12 cellular contexts compared by ENCODE assay signal in the genomic region with DNA sequence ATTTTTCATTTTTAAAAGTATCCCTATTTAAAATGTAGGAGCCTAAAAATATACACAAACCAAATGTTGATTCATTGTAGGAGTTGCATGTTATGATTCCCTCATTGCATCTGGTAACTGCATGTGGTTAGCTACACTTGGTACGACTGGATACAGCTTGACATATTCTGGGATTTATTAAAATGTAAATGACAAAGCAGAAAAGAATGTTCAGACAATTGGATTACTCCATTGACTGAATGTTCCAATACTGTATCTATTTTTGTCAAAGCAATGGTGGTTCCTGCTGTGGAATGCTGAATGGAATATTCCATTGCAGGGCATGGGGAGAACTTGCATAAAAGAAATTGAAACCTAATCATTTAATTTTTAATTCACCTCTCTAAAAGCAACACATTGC. TPM values are rescaled to one million over a fixed set of nuclear protein-coding genes. Genes with fewer than 3 reads are reported as not detected.
DNase-seq lines count a peak whose midpoint lies in the region; ATAC-seq and TF ChIP-seq lines count a peak whose summit lies in the region.
"Had no signal": no experiment of that assay in that cellular context is flagged by ENCODE, and none has a peak within 500 bp of the region (broad histone marks: within the 10 kb centered on the region; RNA-seq: fewer than 3 reads in every experiment).

No MANE protein-coding gene starts in this region.

- no peaks in the 10 kb centered on the region for H3K9me3 Mint-ChIP-seq in activated T-cell treated with anti-CD3 and anti-CD28 coated beads, Interleukin-2, amount 50 U/mL, for 72 hours

- no peak overlapping the region for H3K4me3 Mint-ChIP-seq in activated T-cell treated with anti-CD3 and anti-CD28 coated beads, Interleukin-2, amount 50 U/mL, for 72 hours

- no peaks in the 10 kb centered on the region for H3K9me3 ChIP-seq in gastroesophageal sphincter
- H3K9me3 ChIP-seq in sigmoid colon = no peaks in the 10 kb centered on the region

- H3K36me3 ChIP-seq in gastroesophageal sphincter (peaks cover 0 to 18% of the 10 kb centered on the region in 2 donors), sigmoid colon (peaks cover 0 to 7% (median 0%) of the 10 kb centered on the region in 4 donors)

- in situ Hi-C loops in astrocyte of the spinal cord (cut with HindIII; ENCODE audit: low sequenced_read_pairs) = no loop called here

- H3K4me1 Mint-ChIP-seq in activated T-cell treated with anti-CD3 and anti-CD28 coated beads, Interleukin-2, amount 50 U/mL, for 72 hours (ENCODE audit: low read depth) = no peaks in the 10 kb centered on the region

- H3K36me3 Mint-ChIP-seq in activated T-cell treated with anti-CD3 and anti-CD28 coated beads, Interleukin-2, amount 50 U/mL, for 72 hours (ENCODE audit: insufficient read depth in 2 of 2) = no peaks in the 10 kb centered on the region

- H3K27ac ChIP-seq in gastroesophageal sphincter (peak overlapping the region in 3 of 4 donors; percentile 11 to 64 (median 63)), sigmoid colon (peak overlapping the region in 3 of 4 donors; percentile 42 to 63 (median 52))

- TF ChIP-seq POLR2A in gastroesophageal sphincter (IDR thresholded peaks at IDR 0.05) (no peak), sigmoid colon (IDR thresholded peaks at IDR 0.05) (no peak)

- no peak overlapping the region for H3K27ac Mint-ChIP-seq in activated T-cell treated with anti-CD3 and anti-CD28 coated beads, Interleukin-2, amount 50 U/mL, for 72 hours

- H3K4me3 ChIP-seq in astrocyte of the spinal cord (ENCODE audit: low read depth, low read length) (no peak overlapping the region), gastroesophageal sphincter (no peak overlapping the region), sigmoid colon (no peak overlapping the region)

- no peaks in the 10 kb centered on the region for H3K27me3 ChIP-seq in gastroesophageal sphincter
- H3K27me3 ChIP-seq in sigmoid colon = no peaks in the 10 kb centered on the region

- H3K4me1 ChIP-seq in gastroesophageal sphincter (peaks cover 4 to 36% (median 11%) of the 10 kb centered on the region in 3 donors), sigmoid colon (peaks cover 0 to 24% (median 15%) of the 10 kb centered on the region in 4 donors)

- ATAC-seq in gastroesophageal sphincter = peak; percentile 82
- no peak for ATAC-seq in activated T-cell treated with anti-CD3 and anti-CD28 coated beads, Interleukin-2, amount 50 U/mL, for 72 hours (replicated peaks in 1 of 2)
- no peak for ATAC-seq in HG03175 (IDR thresholded peaks at IDR 0.05; ENCODE audit: unreplicated experiment)

- 11 to 16% methylated on average over 1 of the region's 1 CpG for WGBS in gastroesophageal sphincter (ENCODE audit: low coverage in 1 of 2), 2 donors
- WGBS in sigmoid colon, 2 donors = 56 to 65% methylated on average over 1 of the region's 1 CpG

- DNase-seq in GM04504 (ENCODE audit: low read depth) = peak; percentile 90
- DNase-seq in astrocyte of the spinal cord (ENCODE audit: low read depth, low spot score) = peak; percentile 94
- DNase-seq in sigmoid colon = no peak
- DNase-seq in DMS114 treated with DMSO at 0.1 percent for 48 hours (lab: John Stamatoyannopoulos, UW; ENCODE audit: unreplicated experiment) = no peak
- DNase-seq in activated T-cell treated with anti-CD3 and anti-CD28 coated beads, Interleukin-2, amount 50 U/mL, for 72 hours = no peak
- no peak for DNase-seq in NCI-H1436 treated with DMSO at 0.1 percent for 48 hours (lab: John Stamatoyannopoulos, UW)
- DNase-seq: KG1; stimulated activated CD4-positive, alpha-beta T cell treated with anti-CD3 and anti-CD28 coated beads, Interleukin-4, amount 100 ng/mL, for 24 hours had no signal

- TF ChIP-seq EP300 in gastroesophageal sphincter (IDR thresholded peaks at IDR 0.05) = no peak
- TF ChIP-seq EP300 in sigmoid colon (IDR thresholded peaks at IDR 0.05) = no peak

- TF ChIP-seq CTCF in astrocyte of the spinal cord (IDR thresholded peaks at IDR 0.05; ENCODE audit: low read depth, low read length) (no peak), gastroesophageal sphincter (IDR thresholded peaks at IDR 0.05) (no peak), sigmoid colon (IDR thresholded peaks at IDR 0.05) (no peak)

- intact Hi-C loops in sigmoid colon (cut with DNase I) = no loop called here

- H3K27me3 Mint-ChIP-seq in activated T-cell treated with anti-CD3 and anti-CD28 coated beads, Interleukin-2, amount 50 U/mL, for 72 hours (ENCODE audit: low read depth) = no peaks in the 10 kb centered on the region

RNA-seq across cellular contexts. Expression of gene BLID, which starts 30.8 kb away (rescaled TPM):
- total RNA-seq in gastroesophageal sphincter = 10 to 100 TPM in 1 of 4 donors, 1 to 10 TPM in 2, not detected in 1; 1.2 to 13.5 (median 5.4) TPM
- total RNA-seq in sigmoid colon = 1 to 10 TPM; 1.6 to 2.2 (median 2.0) TPM
- under 1 TPM in 1 of 3 donors, not detected in 2; 0.09 TPM for polyA plus RNA-seq in sigmoid colon
- not detected for total RNA-seq in activated T-cell treated with anti-CD3 and anti-CD28 coated beads, Interleukin-2, amount 50 U/mL, for 72 hours
- polyA plus RNA-seq: adipose tissue, thymus had no signal

Comparison
In these comparisons a context has a peak if more than half of its experiments do, and no peak if none do; other contexts are left out.
1. DNase-seq: peak in GM04504 (single experiment) and astrocyte of the spinal cord (single experiment); none in sigmoid colon (single experiment), DMS114 treated with DMSO at 0.1 percent for 48 hours (single experiment), activated T-cell treated with anti-CD3 and anti-CD28 coated beads, Interleukin-2, amount 50 U/mL, for 72 hours (0 of 2) and NCI-H1436 treated with DMSO at 0.1 percent for 48 hours (single experiment).